Comparison of ENCODE assay signal across 17 cellular contexts in the genomic region with DNA sequence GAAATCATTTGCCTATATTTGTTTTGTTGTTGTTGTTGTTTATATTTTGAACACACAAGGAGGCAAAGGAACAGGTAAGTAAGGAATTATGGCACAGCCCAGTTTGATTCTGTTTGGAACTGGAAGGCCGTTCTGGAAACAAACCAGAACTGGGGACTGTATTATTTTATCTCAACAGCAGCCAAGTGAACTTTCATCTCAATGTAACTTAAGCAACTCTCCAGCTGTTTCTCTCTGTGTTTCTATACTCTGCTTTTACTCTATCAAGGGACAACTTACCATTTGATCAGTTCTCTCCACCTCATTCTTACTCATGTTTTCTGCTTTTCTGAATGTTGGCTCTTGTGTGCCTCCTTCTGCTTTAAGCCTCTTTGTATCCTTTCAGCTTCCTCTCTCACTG. TPM values are rescaled to one million over a fixed set of nuclear protein-coding genes. Genes with fewer than 3 reads are reported as not detected.
"Had no signal": no experiment of that assay in that cellular context is flagged by ENCODE, and none has a peak within 500 bp of the region (broad histone marks: within the 10 kb centered on the region; RNA-seq: fewer than 3 reads in every experiment).

No MANE protein-coding gene starts in this region.

- ATAC-seq: foreskin keratinocyte; left ventricle myocardium superior; naive thymus-derived CD4-positive, alpha-beta T cell had no signal

- H3K27me3 Mint-ChIP-seq: dendritic cell treated with granulocyte-macrophage colony-stimulating factor and Interleukin-4, amounts not matched to agents 40 ng/mL and 50 ng/mL, for 4 days; naive thymus-derived CD4-positive, alpha-beta T cell had no signal

- H3K4me1 ChIP-seq: foreskin keratinocyte, sigmoid colon, vagina had no signal

- H3K9me3 ChIP-seq: neutrophil, vagina had no signal

- H3K27ac ChIP-seq: foreskin keratinocyte, neutrophil, sigmoid colon, skin epidermis, vagina had no signal

- H3K27ac Mint-ChIP-seq: dendritic cell treated with granulocyte-macrophage colony-stimulating factor and Interleukin-4, amounts not matched to agents 40 ng/mL and 50 ng/mL, for 4 days had no signal

- H3K4me3 ChIP-seq: sigmoid colon, skin epidermis, vagina had no signal

- DNase-seq: erythroblast; foreskin keratinocyte; immature natural killer cell; left ventricle myocardium superior; mammary epithelial cell; naive thymus-derived CD4-positive, alpha-beta T cell; posterior cingulate gyrus; sigmoid colon; stimulated activated CD4-positive, alpha-beta T cell treated with anti-CD3 and anti-CD28 coated beads, Interleukin-12 subunit alpha, Interleukin-12 subunit beta, amount 100 ng/mL, for 4 hours; stimulated activated naive CD4-positive, alpha-beta T cell treated with Interleukin-2 at 50 U/mL for 16 hours; trophoblast cell had no signal

- H3K27me3 ChIP-seq: foreskin keratinocyte, neutrophil, sigmoid colon, vagina had no signal

- H3K4me1 Mint-ChIP-seq: immature natural killer cell; naive thymus-derived CD4-positive, alpha-beta T cell had no signal

- FAIRE-seq: endothelial cell of umbilical vein, keratinocyte had no signal

- H3K4me3 Mint-ChIP-seq: dendritic cell treated with granulocyte-macrophage colony-stimulating factor and Interleukin-4, amounts not matched to agents 40 ng/mL and 50 ng/mL, for 4 days; immature natural killer cell; naive thymus-derived CD4-positive, alpha-beta T cell had no signal

RNA-seq across cellular contexts. Expression of a gene that starts 16.0 kb away (rescaled TPM):
- total RNA-seq: endothelial cell of umbilical vein, foreskin keratinocyte had no signal
- polyA plus RNA-seq: endothelial cell of umbilical vein; foreskin keratinocyte; keratinocyte; mammary epithelial cell; naive thymus-derived CD4-positive, alpha-beta T cell had no signal
